Comparison of ENCODE assay signal across 1 cellular context in genomic region chr7:140678816-140679130, GRCh38.
TF ChIP-seq lines count a peak whose summit lies in the region.

No MANE protein-coding gene starts in this region.

TF ChIP-seq in HepG2, 621 proteins besides CTCF, POLR2A, EP300 and RAD21:
- TF ChIP-seq NFE2L1 (CRISPR knock-in tag; IDR thresholded peaks at IDR 0.05; ENCODE audit: borderline replicate concordance) (no peak), PHB2 (IDR thresholded peaks at IDR 0.05; ENCODE audit: partially characterized antibody) (no peak), KDM5B (CRISPR knock-in tag; IDR thresholded peaks at IDR 0.05; ENCODE audit: borderline replicate concordance) (no peak), DBP (CRISPR knock-in tag; IDR thresholded peaks at IDR 0.05; ENCODE audit: not compliant biosample characterization) (no peak), HNF4G (IDR thresholded peaks at IDR 0.05; ENCODE audit: borderline replicate concordance, low read depth, low read length) (no peak), HNF4G (CRISPR knock-in tag; IDR thresholded peaks at IDR 0.05; ENCODE audit: borderline replicate concordance, low read depth) (no peak), SRY (CRISPR knock-in tag; IDR thresholded peaks at IDR 0.05) (no peak), ZNF782 (CRISPR knock-in tag; IDR thresholded peaks at IDR 0.05; ENCODE audit: borderline replicate concordance) (no peak), ZNF354B (CRISPR knock-in tag; IDR thresholded peaks at IDR 0.05) (no peak), RNF2 (conservative IDR thresholded peaks at IDR 0.05; ENCODE audit: low read depth) (no peak), SALL2 (CRISPR knock-in tag; IDR thresholded peaks at IDR 0.05) (no peak), MNT (IDR thresholded peaks at IDR 0.05) (no peak), ZNF30 (CRISPR knock-in tag; IDR thresholded peaks at IDR 0.05) (no peak), AKNA (CRISPR knock-in tag; IDR thresholded peaks at IDR 0.05; ENCODE audit: borderline replicate concordance) (no peak), YEATS4 (CRISPR knock-in tag; IDR thresholded peaks at IDR 0.05; ENCODE audit: borderline replicate concordance) (no peak), ZBTB46 (CRISPR knock-in tag; IDR thresholded peaks at IDR 0.05; ENCODE audit: borderline replicate concordance) (no peak), ZBTB26 (CRISPR knock-in tag; IDR thresholded peaks at IDR 0.05; ENCODE audit: borderline replicate concordance) (no peak), ZNF329 (CRISPR knock-in tag; IDR thresholded peaks at IDR 0.05; ENCODE audit: low read depth) (no peak), ZSCAN31 (CRISPR knock-in tag; IDR thresholded peaks at IDR 0.05; ENCODE audit: low read depth) (no peak), PAXIP1 (CRISPR knock-in tag; conservative IDR thresholded peaks at IDR 0.05) (no peak), SRSF1 (optimal IDR thresholded peaks at IDR 0.05; ENCODE audit: low read depth, low read length) (no peak)
